In the genomic region with DNA sequence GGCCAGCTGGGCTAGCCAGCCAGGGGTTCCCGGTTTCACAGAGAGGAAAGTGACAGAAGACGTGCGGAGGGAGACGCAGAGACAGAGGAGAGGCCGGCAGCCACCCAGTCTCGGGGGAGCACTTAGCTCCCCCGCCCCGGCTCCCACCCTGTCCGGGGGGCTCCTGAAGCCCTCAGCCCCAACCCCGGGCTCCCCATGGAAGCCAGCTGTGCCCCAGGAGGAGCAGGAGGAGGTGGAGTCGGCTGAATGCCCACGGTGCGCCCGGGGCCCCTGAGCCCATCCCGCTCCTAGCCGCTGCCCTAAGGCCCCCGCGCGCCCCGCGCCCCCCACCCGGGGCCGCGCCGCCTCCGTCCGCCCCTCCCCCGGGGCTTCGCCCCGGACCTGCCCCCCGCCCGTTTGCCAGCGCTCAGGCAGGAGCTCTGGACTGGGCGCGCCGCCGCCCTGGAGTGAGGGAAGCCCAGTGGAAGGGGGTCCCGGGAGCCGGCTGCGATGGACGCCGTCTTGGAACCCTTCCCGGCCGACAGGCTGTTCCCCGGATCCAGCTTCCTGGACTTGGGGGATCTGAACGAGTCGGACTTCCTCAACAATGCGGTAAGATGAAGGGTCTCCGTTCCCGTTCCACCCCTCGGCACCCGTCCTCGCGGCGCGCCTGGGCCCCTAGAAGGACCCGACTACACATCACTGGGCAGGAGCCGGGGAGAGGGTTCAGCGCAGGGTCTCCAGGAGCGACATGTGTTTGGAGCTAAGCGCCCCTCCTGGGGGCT, we compare ENCODE assay signal across 7 cellular contexts. TPM values are rescaled to one million over a fixed set of nuclear protein-coding genes. Genes with fewer than 3 reads are reported as not detected.
DNase-seq lines count a peak whose midpoint lies in the region; ATAC-seq lines count a peak whose summit lies in the region.

A gene with protein sequence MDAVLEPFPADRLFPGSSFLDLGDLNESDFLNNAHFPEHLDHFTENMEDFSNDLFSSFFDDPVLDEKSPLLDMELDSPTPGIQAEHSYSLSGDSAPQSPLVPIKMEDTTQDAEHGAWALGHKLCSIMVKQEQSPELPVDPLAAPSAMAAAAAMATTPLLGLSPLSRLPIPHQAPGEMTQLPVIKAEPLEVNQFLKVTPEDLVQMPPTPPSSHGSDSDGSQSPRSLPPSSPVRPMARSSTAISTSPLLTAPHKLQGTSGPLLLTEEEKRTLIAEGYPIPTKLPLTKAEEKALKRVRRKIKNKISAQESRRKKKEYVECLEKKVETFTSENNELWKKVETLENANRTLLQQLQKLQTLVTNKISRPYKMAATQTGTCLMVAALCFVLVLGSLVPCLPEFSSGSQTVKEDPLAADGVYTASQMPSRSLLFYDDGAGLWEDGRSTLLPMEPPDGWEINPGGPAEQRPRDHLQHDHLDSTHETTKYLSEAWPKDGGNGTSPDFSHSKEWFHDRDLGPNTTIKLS (plus strand): TSS at position 40 of the 764 bp plus-strand sequence. CDS start 450 bp downstream, at position 490.

- DNase-seq in RPMI7951 (ENCODE audit: low read depth) = no peak
- peak; percentile 77 for DNase-seq in Right ventricle myocardium superior
- peak; percentile 82 for DNase-seq in sciatic nerve (ENCODE audit: low spot score)
- DNase-seq in NCI-H128 (lab: John Stamatoyannopoulos, UW; ENCODE audit: unreplicated experiment) = no peak
- no peak for DNase-seq in NCI-H146 treated with DMSO at 0.1 percent for 48 hours (lab: John Stamatoyannopoulos, UW; ENCODE audit: unreplicated experiment)

- intact Hi-C loops in Right ventricle myocardium superior (cut with DNase I) (no loop called here), sciatic nerve (cut with DNase I) (no loop called here)

- ATAC-seq in GM18907 (IDR thresholded peaks at IDR 0.05; ENCODE audit: unreplicated experiment) = peak; percentile 46
- ATAC-seq in Right ventricle myocardium superior (ENCODE audit: poor library complexity) = peak; percentile 9
- no peak for ATAC-seq in sciatic nerve
- no peak for ATAC-seq in HG02938 (IDR thresholded peaks at IDR 0.05; ENCODE audit: unreplicated experiment)

RNA-seq across cellular contexts. Expression of the gene that starts here (rescaled TPM):
- 11.1 and 11.3 TPM in 2 replicates for total RNA-seq in RPMI7951 (2014; rRNA removed; shearing (Covaris generic))
- 69.2 TPM for total RNA-seq in Right ventricle myocardium superior
- 20.8 TPM for total RNA-seq in sciatic nerve

Comparison
In these comparisons a context has a peak if more than half of its experiments do, and no peak if none do; other contexts are left out.
1. ATAC-seq: peak in GM18907 (single experiment) and Right ventricle myocardium superior (single experiment); none in sciatic nerve (single experiment) and HG02938 (single experiment).
2. DNase-seq: peak in Right ventricle myocardium superior (single experiment) and sciatic nerve (single experiment); none in RPMI7951 (single experiment), NCI-H128 (single experiment) and NCI-H146 treated with DMSO at 0.1 percent for 48 hours (single experiment).